ENCODE assay signal across 1 cellular context in the genomic region with DNA sequence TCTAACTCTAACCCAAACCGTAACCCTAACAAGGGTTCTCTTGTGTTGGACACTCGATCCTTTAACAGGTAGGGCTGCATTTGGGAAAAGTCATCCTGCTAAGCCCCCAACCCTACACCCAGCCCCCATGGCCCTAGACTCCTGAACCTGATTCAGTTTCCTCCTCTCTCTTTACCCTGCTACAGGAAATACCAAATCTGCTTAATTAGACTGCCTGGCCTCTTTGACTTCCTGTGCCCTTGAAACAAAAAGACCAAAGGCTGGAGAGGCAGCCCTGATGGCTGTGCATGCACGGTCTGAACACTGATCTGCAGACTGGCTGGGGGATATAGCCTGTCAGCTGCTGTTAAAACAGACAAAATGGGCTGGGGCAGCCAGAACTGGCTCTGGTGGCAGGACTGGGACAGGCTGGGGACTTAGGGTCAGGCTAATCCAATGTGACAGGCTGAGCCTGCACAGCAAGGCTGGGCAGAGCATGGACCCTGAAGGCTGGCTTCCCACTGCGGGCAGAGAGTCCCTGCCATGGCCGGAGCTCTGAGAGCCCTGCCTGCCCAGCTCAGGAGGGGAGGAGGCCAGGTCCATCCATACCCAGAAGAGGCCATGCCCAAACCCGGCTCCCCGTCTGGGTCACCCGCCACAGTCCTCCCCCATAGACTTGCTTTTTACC.
TF ChIP-seq lines count a peak whose summit lies in the region.

No MANE protein-coding gene starts in this region.

TF ChIP-seq in SK-N-SH treated with all-trans-retinoic acid at 6 μM for 48 hours, 23 proteins besides CTCF, POLR2A, EP300 and RAD21 (continued from another document):
- TF ChIP-seq TCF4 (CRISPR knock-in tag; IDR thresholded peaks at IDR 0.05; ENCODE audit: borderline replicate concordance) (no peak), BACH2 (CRISPR knock-in tag; IDR thresholded peaks at IDR 0.05; ENCODE audit: borderline replicate concordance) (no peak), SNAI2 (CRISPR knock-in tag; IDR thresholded peaks at IDR 0.05) (no peak), ZFP30 (CRISPR knock-in tag; IDR thresholded peaks at IDR 0.05) (no peak), ZNF70 (CRISPR knock-in tag; IDR thresholded peaks at IDR 0.05) (no peak), OSR1 (CRISPR knock-in tag; IDR thresholded peaks at IDR 0.05) (no peak), ZNF8 (CRISPR knock-in tag; IDR thresholded peaks at IDR 0.05) (no peak)
- TF ChIP-seq, protein P1, sequence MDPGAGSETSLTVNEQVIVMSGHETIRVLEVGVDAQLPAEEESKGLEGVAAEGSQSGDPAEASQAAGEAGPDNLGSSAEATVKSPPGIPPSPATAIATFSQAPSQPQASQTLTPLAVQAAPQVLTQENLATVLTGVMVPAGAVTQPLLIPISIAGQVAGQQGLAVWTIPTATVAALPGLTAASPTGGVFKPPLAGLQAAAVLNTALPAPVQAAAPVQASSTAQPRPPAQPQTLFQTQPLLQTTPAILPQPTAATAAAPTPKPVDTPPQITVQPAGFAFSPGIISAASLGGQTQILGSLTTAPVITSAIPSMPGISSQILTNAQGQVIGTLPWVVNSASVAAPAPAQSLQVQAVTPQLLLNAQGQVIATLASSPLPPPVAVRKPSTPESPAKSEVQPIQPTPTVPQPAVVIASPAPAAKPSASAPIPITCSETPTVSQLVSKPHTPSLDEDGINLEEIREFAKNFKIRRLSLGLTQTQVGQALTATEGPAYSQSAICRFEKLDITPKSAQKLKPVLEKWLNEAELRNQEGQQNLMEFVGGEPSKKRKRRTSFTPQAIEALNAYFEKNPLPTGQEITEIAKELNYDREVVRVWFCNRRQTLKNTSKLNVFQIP (CRISPR knock-in tag; IDR thresholded peaks at IDR 0.05; ENCODE audit: borderline replicate concordance, low read depth) = no peak
